In genomic region chr22:30238661-30239420, GRCh38 we compare ENCODE assay signal across 11 cellular contexts. TPM values are rescaled to one million over a fixed set of nuclear protein-coding genes. Genes with fewer than 3 reads are reported as not detected.
DNase-seq lines count a peak whose midpoint lies in the region; ATAC-seq and TF ChIP-seq lines count a peak whose summit lies in the region.
"Had no signal": no experiment of that assay in that cellular context is flagged by ENCODE, and none has a peak within 500 bp of the region (broad histone marks: within the 10 kb centered on the region; RNA-seq: fewer than 3 reads in every experiment).

No MANE protein-coding gene starts in this region.

- ATAC-seq in WTC11: peak; percentile 78
- ATAC-seq in stimulated activated naive CD8-positive, alpha-beta T cell treated with anti-CD3 and anti-CD28 coated beads, Interleukin-15, Interleukin-2, amounts not matched to agents 100 U/mL and 50 U/mL, for 24 hours: peak; percentile 12
- no peak for ATAC-seq in HG03432 (IDR thresholded peaks at IDR 0.05; ENCODE audit: unreplicated experiment)
- ATAC-seq in GM18909 (IDR thresholded peaks at IDR 0.05; ENCODE audit: poor library complexity, unreplicated experiment): no peak

- H3K4me3 ChIP-seq in left ventricle myocardium inferior: no peak overlapping the region

- H3K4me3 Mint-ChIP-seq in WTC11: no peak overlapping the region; the same call in 1 of the 2 replicates
- H3K4me3 Mint-ChIP-seq: CD4-positive, CD25-positive, alpha-beta regulatory T cell had no signal

- no peaks in the 10 kb centered on the region; the same call in 1 of the 2 replicates for H3K27me3 Mint-ChIP-seq in WTC11 (ENCODE audit: low read depth)
- H3K27me3 Mint-ChIP-seq: CD4-positive, CD25-positive, alpha-beta regulatory T cell had no signal

- intact Hi-C loops in left ventricle myocardium inferior (cut with micrococcal nuclease): no loop called here

- peak; percentile 43 to 47 for DNase-seq in activated CD4-positive, alpha-beta T cell treated with anti-CD3 and anti-CD28 coated beads, Interleukin-2, amount 50 U/mL, for 48 hours
- DNase-seq in activated CD4-positive, alpha-beta T cell treated with anti-CD3 and anti-CD28 coated beads, Interleukin-2, amount 50 U/mL, for 4 hours: no peak
- peak; percentile 50 for DNase-seq in WTC11 (ENCODE audit: low spot score)
- peak; percentile 60 for DNase-seq in left ventricle myocardium inferior
- no peak for DNase-seq in stimulated activated naive CD8-positive, alpha-beta T cell treated with anti-CD3 and anti-CD28 coated beads, Interleukin-15, Interleukin-2, amounts not matched to agents 100 U/mL and 50 U/mL, for 24 hours
- no peak for DNase-seq in kidney glomerular epithelial cell (lab: John Stamatoyannopoulos, UW)
- DNase-seq: activated T-cell treated with anti-CD3 and anti-CD28 coated beads, Interleukin-2, amount 50 U/mL, for 48 hours; CD4-positive, CD25-positive, alpha-beta regulatory T cell; midbrain had no signal

- no peaks in the 10 kb centered on the region for H3K4me1 ChIP-seq in left ventricle myocardium inferior

- peaks cover 6% of the 10 kb centered on the region; the same call in 1 of the 2 replicates for H3K36me3 Mint-ChIP-seq in WTC11
- H3K36me3 Mint-ChIP-seq: CD4-positive, CD25-positive, alpha-beta regulatory T cell had no signal

- H3K27ac ChIP-seq in left ventricle myocardium inferior (replicated peaks): no peak overlapping the region

- peaks cover 93% of the 10 kb centered on the region for H3K27me3 ChIP-seq in left ventricle myocardium inferior (ENCODE audit: low read depth)

- TF ChIP-seq CTCF in WTC11 (IDR thresholded peaks at IDR 0.05): no peak
- no peak for TF ChIP-seq CTCF in left ventricle myocardium inferior (IDR thresholded peaks at IDR 0.05; ENCODE audit: borderline replicate concordance)

- H3K4me1 Mint-ChIP-seq in WTC11: peaks cover 42% of the 10 kb centered on the region

- no peaks in the 10 kb centered on the region for H3K9me3 ChIP-seq in left ventricle myocardium inferior (replicated peaks)

- H3K9me3 Mint-ChIP-seq in WTC11: no peaks in the 10 kb centered on the region
- H3K9me3 Mint-ChIP-seq: CD4-positive, CD25-positive, alpha-beta regulatory T cell had no signal

- no peaks in the 10 kb centered on the region for H3K36me3 ChIP-seq in left ventricle myocardium inferior

- H3K27ac Mint-ChIP-seq in WTC11: no peak overlapping the region; the same call in 1 of the 2 replicates
- H3K27ac Mint-ChIP-seq: CD4-positive, CD25-positive, alpha-beta regulatory T cell had no signal

- POLR2A ChIA-PET in WTC11 (lab: Charles Lee): no interaction called here

- CTCF ChIA-PET in WTC11 (lab: Charles Lee): interaction anchor here (0.9 to 2.9 kb wide), 4 partner anchors 17 to 131 kb away, joined by 3 to 22 read pairs (median 8); no protein-coding TSS in a partner anchor

TF ChIP-seq in WTC11, 78 proteins besides CTCF, POLR2A, EP300 and RAD21:
- TF ChIP-seq TEAD1 (CRISPR knock-in tag; IDR thresholded peaks at IDR 0.05) (no peak), MAX (CRISPR knock-in tag; IDR thresholded peaks at IDR 0.05) (peak; percentile 19; the same call in 1 of the 2 replicates), NFYB (CRISPR knock-in tag; conservative IDR thresholded peaks at IDR 0.05; ENCODE audit: low read depth) (no peak), ZNF263 (CRISPR knock-in tag; IDR thresholded peaks at IDR 0.05; ENCODE audit: low read depth) (peak; percentile 56; the same call in 1 of the 2 replicates)

RNA-seq across cellular contexts. Expression of gene LIF, which starts 7.7 kb away (rescaled TPM):
- 4.6 to 7.2 TPM (median 6.1 TPM) in 3 replicates for total RNA-seq in WTC11 (2021)
- 0.16 TPM for total RNA-seq in left ventricle myocardium inferior

RNA-seq across cellular contexts. Expression of gene OSM, which starts 27.8 kb away (rescaled TPM):
- total RNA-seq in WTC11 (2021) (not detected in 3 replicates), left ventricle myocardium inferior (not detected)

RNA-seq across cellular contexts. Expression of gene CASTOR1, which starts 50.5 kb away (rescaled TPM):
- total RNA-seq in WTC11 (2021) (15.8 to 18.6 TPM (median 16.0 TPM) in 3 replicates), left ventricle myocardium inferior (6.5 TPM)

Comparison
In these comparisons a context has a peak if more than half of its experiments do, and no peak if none do; other contexts are left out.
1. DNase-seq: peak in activated CD4-positive, alpha-beta T cell treated with anti-CD3 and anti-CD28 coated beads, Interleukin-2, amount 50 U/mL, for 48 hours (2 of 2), WTC11 (single experiment) and left ventricle myocardium inferior (single experiment); none in activated CD4-positive, alpha-beta T cell treated with anti-CD3 and anti-CD28 coated beads, Interleukin-2, amount 50 U/mL, for 4 hours (0 of 2), stimulated activated naive CD8-positive, alpha-beta T cell treated with anti-CD3 and anti-CD28 coated beads, Interleukin-15, Interleukin-2, amounts not matched to agents 100 U/mL and 50 U/mL, for 24 hours (single experiment) and kidney glomerular epithelial cell (single experiment).
2. ATAC-seq: peak in WTC11 (single experiment) and stimulated activated naive CD8-positive, alpha-beta T cell treated with anti-CD3 and anti-CD28 coated beads, Interleukin-15, Interleukin-2, amounts not matched to agents 100 U/mL and 50 U/mL, for 24 hours (single experiment); none in HG03432 (single experiment) and GM18909 (single experiment).